Comparison of ENCODE assay signal across 9 cellular contexts in genomic region chr21:32624726-32625125, GRCh38. TPM values are rescaled to one million over a fixed set of nuclear protein-coding genes. Genes with fewer than 3 reads are reported as not detected.
A peak's percentile ranks its signal among the peaks of the same experiment; 100 is the strongest.
DNase-seq lines count a peak whose midpoint lies in the region; ATAC-seq, FAIRE-seq and TF ChIP-seq lines count a peak whose summit lies in the region.
"Had no signal": no experiment of that assay in that cellular context is flagged by ENCODE, and none has a peak within 500 bp of the region (broad histone marks: within the 10 kb centered on the region; RNA-seq: fewer than 3 reads in every experiment).

No MANE protein-coding gene starts in this region.

- CTCF ChIA-PET in activated CD8-positive, alpha-beta T cell treated with anti-CD3 and anti-CD28 coated beads, Interleukin-2, amount 10 ng/mL, durations not matched to agents 7 days and 5 days (lab: Charles Lee): interaction anchor here (1.1 to 1.3 kb wide), 2 partner anchors 24 to 32 kb away, joined by 3 to 7 read pairs; no protein-coding TSS in a partner anchor
- CTCF ChIA-PET in activated CD8-positive, alpha-beta T cell treated with anti-CD3 and anti-CD28 coated beads for 36 hours (lab: Charles Lee): no interaction called here

- no peak for TF ChIP-seq CTCF in activated CD8-positive, alpha-beta T cell treated with anti-CD3 and anti-CD28 coated beads for 36 hours (IDR thresholded peaks at IDR 0.05)
- no peak for TF ChIP-seq CTCF in spleen (IDR thresholded peaks at IDR 0.05 in 8 of 11, conservative IDR thresholded peaks at IDR 0.05 in 3 of 11)

- no peak for TF ChIP-seq POLR2A in spleen (IDR thresholded peaks at IDR 0.05)

- POLR2A ChIA-PET in activated CD8-positive, alpha-beta T cell treated with anti-CD3 and anti-CD28 coated beads, Interleukin-2, amount 10 ng/mL, durations not matched to agents 7 days and 5 days (lab: Charles Lee): no interaction called here
- POLR2A ChIA-PET in activated CD8-positive, alpha-beta T cell treated with anti-CD3 and anti-CD28 coated beads for 36 hours (lab: Charles Lee): no interaction called here

- peaks cover 0 to 17% (median 0%) of the 10 kb centered on the region in 7 donors for H3K27me3 ChIP-seq in spleen (replicated peaks in 1 of 7)

- H3K27me3 Mint-ChIP-seq in activated CD8-positive, alpha-beta T cell treated with anti-CD3 and anti-CD28 coated beads, Interleukin-2, amount 10 ng/mL, durations not matched to agents 7 days and 5 days (ENCODE audit: low read depth): peaks cover 23% of the 10 kb centered on the region
- peaks cover 24% of the 10 kb centered on the region for H3K27me3 Mint-ChIP-seq in activated CD8-positive, alpha-beta T cell treated with anti-CD3 and anti-CD28 coated beads for 36 hours

- no peak for FAIRE-seq in urothelium cell line (lab: Jason Lieb, UNC)

- peaks cover 0 to 17% (median 2%) of the 10 kb centered on the region in 6 donors for H3K36me3 ChIP-seq in spleen

- DNase-seq in activated CD8-positive, alpha-beta T cell treated with anti-CD3 and anti-CD28 coated beads, Interleukin-2, amount 10 ng/mL, durations not matched to agents 7 days and 5 days: no peak
- DNase-seq in activated CD8-positive, alpha-beta T cell treated with anti-CD3 and anti-CD28 coated beads for 36 hours: no peak
- peak; percentile 86 for DNase-seq in RPMI8226
- DNase-seq in urothelium cell line (ENCODE audit: low spot score): peak; percentile 64
- DNase-seq in NCI-H2171 treated with DMSO at 0.1 percent for 48 hours (lab: John Stamatoyannopoulos, UW): no peak
- DNase-seq in NCI-H2107 treated with DMSO at 0.1 percent for 48 hours (lab: John Stamatoyannopoulos, UW; ENCODE audit: unreplicated experiment): no peak
- DNase-seq in spleen: no peak
- DNase-seq: effector memory CD4-positive, alpha-beta T cell had no signal

- H3K27ac ChIP-seq in spleen: no peak overlapping the region

- no peak overlapping the region for H3K27ac Mint-ChIP-seq in activated CD8-positive, alpha-beta T cell treated with anti-CD3 and anti-CD28 coated beads, Interleukin-2, amount 10 ng/mL, durations not matched to agents 7 days and 5 days
- H3K27ac Mint-ChIP-seq in activated CD8-positive, alpha-beta T cell treated with anti-CD3 and anti-CD28 coated beads for 36 hours: no peak overlapping the region

- 17 to 29% (median 22%) methylated on average over 2 of the region's 2 CpGs for WGBS in spleen, 5 donors

- no peak overlapping the region for H3K4me3 Mint-ChIP-seq in activated CD8-positive, alpha-beta T cell treated with anti-CD3 and anti-CD28 coated beads, Interleukin-2, amount 10 ng/mL, durations not matched to agents 7 days and 5 days
- no peak overlapping the region for H3K4me3 Mint-ChIP-seq in activated CD8-positive, alpha-beta T cell treated with anti-CD3 and anti-CD28 coated beads for 36 hours

- H3K4me1 Mint-ChIP-seq in activated CD8-positive, alpha-beta T cell treated with anti-CD3 and anti-CD28 coated beads, Interleukin-2, amount 10 ng/mL, durations not matched to agents 7 days and 5 days (ENCODE audit: low read depth): peaks cover 6% of the 10 kb centered on the region
- peaks cover 3% of the 10 kb centered on the region for H3K4me1 Mint-ChIP-seq in activated CD8-positive, alpha-beta T cell treated with anti-CD3 and anti-CD28 coated beads for 36 hours (ENCODE audit: low read depth)

- no peak overlapping the region for H3K4me3 ChIP-seq in spleen

- no peaks in the 10 kb centered on the region for H3K36me3 Mint-ChIP-seq in activated CD8-positive, alpha-beta T cell treated with anti-CD3 and anti-CD28 coated beads, Interleukin-2, amount 10 ng/mL, durations not matched to agents 7 days and 5 days (ENCODE audit: low read depth)
- H3K36me3 Mint-ChIP-seq in activated CD8-positive, alpha-beta T cell treated with anti-CD3 and anti-CD28 coated beads for 36 hours (ENCODE audit: low read depth): no peaks in the 10 kb centered on the region

- peaks cover 0 to 6% (median 2%) of the 10 kb centered on the region in 8 donors for H3K9me3 ChIP-seq in spleen

- no peaks in the 10 kb centered on the region for H3K9me3 Mint-ChIP-seq in activated CD8-positive, alpha-beta T cell treated with anti-CD3 and anti-CD28 coated beads, Interleukin-2, amount 10 ng/mL, durations not matched to agents 7 days and 5 days (ENCODE audit: insufficient read depth)
- H3K9me3 Mint-ChIP-seq in activated CD8-positive, alpha-beta T cell treated with anti-CD3 and anti-CD28 coated beads for 36 hours: no peaks in the 10 kb centered on the region

- no peaks in the 10 kb centered on the region for H3K4me1 ChIP-seq in spleen

- peak; percentile 23 for ATAC-seq in activated CD8-positive, alpha-beta T cell treated with anti-CD3 and anti-CD28 coated beads, Interleukin-2, amount 10 ng/mL, durations not matched to agents 7 days and 5 days
- ATAC-seq in activated CD8-positive, alpha-beta T cell treated with anti-CD3 and anti-CD28 coated beads for 36 hours: no peak
- peak; percentile 80 for ATAC-seq in HG03095 (IDR thresholded peaks at IDR 0.05; ENCODE audit: unreplicated experiment)

- intact Hi-C loops in activated CD8-positive, alpha-beta T cell treated with anti-CD3 and anti-CD28 coated beads for 36 hours (cut with micrococcal nuclease): no loop called here
- intact Hi-C loops in spleen (cut with DNase I; ENCODE audit: low total_unique reads): no loop called here

RNA-seq across cellular contexts. Expression of gene CFAP298, which starts 12.5 kb away (rescaled TPM):
- 10 to 100 TPM; 36.7 to 38.2 TPM for total RNA-seq in activated CD8-positive, alpha-beta T cell treated with anti-CD3 and anti-CD28 coated beads, Interleukin-2, amount 10 ng/mL, durations not matched to agents 7 days and 5 days
- total RNA-seq in activated CD8-positive, alpha-beta T cell treated with anti-CD3 and anti-CD28 coated beads for 36 hours: 10 to 100 TPM; 36.2 to 39.5 TPM
- total RNA-seq in spleen: 10 to 100 TPM; 22.4 to 30.4 (median 27.0) TPM
- polyA plus RNA-seq in spleen: 10 to 100 TPM; 28.7 to 34.6 (median 32.3) TPM

RNA-seq across cellular contexts. Expression of gene TCP10L, which starts 39.4 kb away (rescaled TPM):
- total RNA-seq in activated CD8-positive, alpha-beta T cell treated with anti-CD3 and anti-CD28 coated beads, Interleukin-2, amount 10 ng/mL, durations not matched to agents 7 days and 5 days: under 1 TPM; 0.42 to 0.68 TPM
- total RNA-seq in activated CD8-positive, alpha-beta T cell treated with anti-CD3 and anti-CD28 coated beads for 36 hours: under 1 TPM; 0.31 to 0.63 TPM
- 1 to 10 TPM in 2 of 7 donors, under 1 TPM in 3, not detected in 2; 0.42 to 1.6 (median 0.70) TPM for total RNA-seq in spleen
- polyA plus RNA-seq in spleen: 1 to 10 TPM in 1 of 3 donors, under 1 TPM in 2; 0.49 to 1.1 (median 0.58) TPM

Comparison
In these comparisons a context has a peak if more than half of its experiments do, and no peak if none do; other contexts are left out.
1. DNase-seq: peak in RPMI8226 (single experiment) and urothelium cell line (single experiment); none in activated CD8-positive, alpha-beta T cell treated with anti-CD3 and anti-CD28 coated beads, Interleukin-2, amount 10 ng/mL, durations not matched to agents 7 days and 5 days (single experiment), activated CD8-positive, alpha-beta T cell treated with anti-CD3 and anti-CD28 coated beads for 36 hours (single experiment), NCI-H2171 treated with DMSO at 0.1 percent for 48 hours (single experiment), NCI-H2107 treated with DMSO at 0.1 percent for 48 hours (single experiment) and spleen (single experiment).